2 cellular contexts compared by ENCODE assay signal in the genomic region with DNA sequence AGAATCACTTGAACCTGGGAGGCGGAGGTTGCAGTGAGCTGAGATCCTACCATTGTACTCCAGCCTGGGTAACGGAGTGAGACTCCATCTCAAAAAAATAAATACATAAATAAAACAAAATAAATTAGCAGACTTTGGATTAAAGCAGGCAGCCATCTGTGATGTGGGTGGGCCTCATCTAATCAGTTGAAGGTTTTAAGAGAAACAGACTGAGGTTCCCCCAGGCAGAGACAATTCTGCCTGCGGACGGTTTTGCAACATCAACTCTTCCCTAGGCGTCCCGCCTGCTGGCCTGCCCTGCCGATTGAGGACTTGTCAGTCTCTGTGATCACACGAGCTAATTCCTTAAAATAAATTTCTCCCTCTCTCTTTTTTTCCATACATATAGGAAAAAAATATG.
TF ChIP-seq lines count a peak whose summit lies in the region.

No MANE protein-coding gene starts in this region.

TF ChIP-seq in HEK293, 187 proteins besides CTCF, POLR2A, EP300 and RAD21:
- TF ChIP-seq ZNF10 (tag by site-specific recombination; IDR thresholded peaks at IDR 0.05): peak; percentile 99
- TF ChIP-seq, protein P1, sequence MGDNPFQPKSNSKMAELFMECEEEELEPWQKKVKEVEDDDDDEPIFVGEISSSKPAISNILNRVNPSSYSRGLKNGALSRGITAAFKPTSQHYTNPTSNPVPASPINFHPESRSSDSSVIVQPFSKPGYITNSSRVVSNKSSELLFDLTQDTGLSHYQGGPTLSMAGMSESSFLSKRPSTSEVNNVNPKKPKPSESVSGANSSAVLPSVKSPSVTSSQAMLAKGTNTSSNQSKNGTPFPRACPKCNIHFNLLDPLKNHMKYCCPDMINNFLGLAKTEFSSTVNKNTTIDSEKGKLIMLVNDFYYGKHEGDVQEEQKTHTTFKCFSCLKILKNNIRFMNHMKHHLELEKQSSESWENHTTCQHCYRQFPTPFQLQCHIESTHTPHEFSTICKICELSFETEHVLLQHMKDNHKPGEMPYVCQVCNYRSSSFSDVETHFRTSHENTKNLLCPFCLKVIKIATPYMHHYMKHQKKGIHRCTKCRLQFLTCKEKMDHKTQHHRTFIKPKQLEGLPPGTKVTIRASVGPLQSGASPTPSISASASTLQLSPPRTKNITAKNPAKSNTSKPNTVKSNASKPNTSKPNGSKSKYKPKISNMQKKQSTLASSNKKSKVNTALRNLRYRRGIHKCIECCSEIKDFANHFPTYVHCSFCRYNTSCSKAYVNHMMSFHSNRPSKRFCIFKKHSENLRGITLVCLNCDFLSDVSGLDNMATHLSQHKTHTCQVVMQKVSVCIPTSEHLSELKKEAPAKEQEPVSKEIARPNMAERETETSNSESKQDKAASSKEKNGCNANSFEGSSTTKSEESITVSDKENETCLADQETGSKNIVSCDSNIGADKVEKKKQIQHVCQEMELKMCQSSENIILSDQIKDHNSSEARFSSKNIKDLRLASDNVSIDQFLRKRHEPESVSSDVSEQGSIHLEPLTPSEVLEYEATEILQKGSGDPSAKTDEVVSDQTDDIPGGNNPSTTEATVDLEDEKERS (tag by site-specific recombination; IDR thresholded peaks at IDR 0.05): 0 out of 2 replicates have a peak, but pooled peaks have one; percentile 28
- TF ChIP-seq, protein P2, sequence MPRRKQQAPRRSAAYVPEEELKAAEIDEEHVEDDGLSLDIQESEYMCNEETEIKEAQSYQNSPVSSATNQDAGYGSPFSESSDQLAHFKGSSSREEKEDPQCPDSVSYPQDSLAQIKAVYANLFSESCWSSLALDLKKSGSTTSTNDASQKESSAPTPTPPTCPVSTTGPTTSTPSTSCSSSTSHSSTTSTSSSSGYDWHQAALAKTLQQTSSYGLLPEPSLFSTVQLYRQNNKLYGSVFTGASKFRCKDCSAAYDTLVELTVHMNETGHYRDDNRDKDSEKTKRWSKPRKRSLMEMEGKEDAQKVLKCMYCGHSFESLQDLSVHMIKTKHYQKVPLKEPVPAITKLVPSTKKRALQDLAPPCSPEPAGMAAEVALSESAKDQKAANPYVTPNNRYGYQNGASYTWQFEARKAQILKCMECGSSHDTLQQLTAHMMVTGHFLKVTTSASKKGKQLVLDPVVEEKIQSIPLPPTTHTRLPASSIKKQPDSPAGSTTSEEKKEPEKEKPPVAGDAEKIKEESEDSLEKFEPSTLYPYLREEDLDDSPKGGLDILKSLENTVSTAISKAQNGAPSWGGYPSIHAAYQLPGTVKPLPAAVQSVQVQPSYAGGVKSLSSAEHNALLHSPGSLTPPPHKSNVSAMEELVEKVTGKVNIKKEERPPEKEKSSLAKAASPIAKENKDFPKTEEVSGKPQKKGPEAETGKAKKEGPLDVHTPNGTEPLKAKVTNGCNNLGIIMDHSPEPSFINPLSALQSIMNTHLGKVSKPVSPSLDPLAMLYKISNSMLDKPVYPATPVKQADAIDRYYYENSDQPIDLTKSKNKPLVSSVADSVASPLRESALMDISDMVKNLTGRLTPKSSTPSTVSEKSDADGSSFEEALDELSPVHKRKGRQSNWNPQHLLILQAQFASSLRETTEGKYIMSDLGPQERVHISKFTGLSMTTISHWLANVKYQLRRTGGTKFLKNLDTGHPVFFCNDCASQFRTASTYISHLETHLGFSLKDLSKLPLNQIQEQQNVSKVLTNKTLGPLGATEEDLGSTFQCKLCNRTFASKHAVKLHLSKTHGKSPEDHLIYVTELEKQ (tag by site-specific recombination; IDR thresholded peaks at IDR 0.05; ENCODE audit: borderline replicate concordance): no peak

TF ChIP-seq in K562, 482 proteins besides CTCF, POLR2A, EP300 and RAD21:
- TF ChIP-seq ZNF134 (CRISPR knock-in tag; conservative IDR thresholded peaks at IDR 0.05) (peak; percentile 99), RBM25 (IDR thresholded peaks at IDR 0.05; ENCODE audit: low read depth, low read length, severe bottlenecking) (peak; percentile 90), BCOR (IDR thresholded peaks at IDR 0.05) (peak; percentile 6; the same call in 1 of the 2 replicates), FOXM1 (IDR thresholded peaks at IDR 0.05; ENCODE audit: low read depth) (peak; percentile 42; the same call in 1 of the 2 replicates), FOXM1 (CRISPR knock-in tag; IDR thresholded peaks at IDR 0.05; ENCODE audit: low read depth) (no peak)
- TF ChIP-seq, protein P3, sequence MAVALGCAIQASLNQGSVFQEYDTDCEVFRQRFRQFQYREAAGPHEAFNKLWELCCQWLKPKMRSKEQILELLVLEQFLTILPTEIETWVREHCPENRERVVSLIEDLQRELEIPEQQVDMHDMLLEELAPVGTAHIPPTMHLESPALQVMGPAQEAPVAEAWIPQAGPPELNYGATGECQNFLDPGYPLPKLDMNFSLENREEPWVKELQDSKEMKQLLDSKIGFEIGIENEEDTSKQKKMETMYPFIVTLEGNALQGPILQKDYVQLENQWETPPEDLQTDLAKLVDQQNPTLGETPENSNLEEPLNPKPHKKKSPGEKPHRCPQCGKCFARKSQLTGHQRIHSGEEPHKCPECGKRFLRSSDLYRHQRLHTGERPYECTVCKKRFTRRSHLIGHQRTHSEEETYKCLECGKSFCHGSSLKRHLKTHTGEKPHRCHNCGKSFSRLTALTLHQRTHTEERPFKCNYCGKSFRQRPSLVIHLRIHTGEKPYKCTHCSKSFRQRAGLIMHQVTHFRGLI (CRISPR knock-in tag; IDR thresholded peaks at IDR 0.05): no peak
TF ChIP-seq in K562: peak in this region for 4.
